In the genomic region with DNA sequence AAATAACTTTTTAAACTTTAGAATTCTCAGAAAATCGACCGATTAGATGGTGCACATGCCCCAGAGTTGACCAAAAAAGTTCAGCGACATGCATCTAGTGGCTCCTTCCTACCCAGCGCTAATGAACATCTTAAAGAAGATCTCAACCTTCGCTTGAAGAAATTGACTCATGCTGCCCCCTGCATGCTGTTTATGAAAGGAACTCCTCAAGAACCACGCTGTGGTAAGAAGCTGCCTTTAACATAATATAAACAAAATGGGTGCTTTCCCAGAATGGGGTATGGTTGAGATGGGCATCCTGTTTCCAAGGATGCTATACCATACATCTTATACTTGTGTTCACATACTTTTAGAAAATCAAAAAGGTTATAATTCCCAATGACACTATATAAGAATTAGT, we compare ENCODE assay signal across 11 cellular contexts. TPM values are rescaled to one million over a fixed set of nuclear protein-coding genes. Genes with fewer than 3 reads are reported as not detected.
DNase-seq lines count a peak whose midpoint lies in the region; ATAC-seq, FAIRE-seq and TF ChIP-seq lines count a peak whose summit lies in the region.
"Had no signal": no experiment of that assay in that cellular context is flagged by ENCODE, and none has a peak within 500 bp of the region (broad histone marks: within the 10 kb centered on the region; RNA-seq: fewer than 3 reads in every experiment).

No MANE protein-coding gene starts in this region.

- no peaks in the 10 kb centered on the region for H3K27me3 ChIP-seq in DOHH2 (ENCODE audit: control insufficient read depth, low read length)
- no peaks in the 10 kb centered on the region for H3K27me3 ChIP-seq in IMR-90 (ENCODE audit: control insufficient read depth, insufficient read depth, low read length)
- no peaks in the 10 kb centered on the region for H3K27me3 ChIP-seq in right cardiac atrium (ENCODE audit: control insufficient read depth, insufficient read depth)
- no peaks in the 10 kb centered on the region for H3K27me3 ChIP-seq in upper lobe of left lung

- H3K9me3 Mint-ChIP-seq in MCF 10A (ENCODE audit: unreplicated experiment), result no peaks in the 10 kb centered on the region

- dilution Hi-C loops in IMR-90 (cut with HindIII; ENCODE audit: low sequenced_read_pairs, unreplicated experiment), result no loop called here

- no peak overlapping the region for H3K9ac ChIP-seq in IMR-90 (ENCODE audit: low read depth, low read length)

- H3K9me2 ChIP-seq in DOHH2 (replicated peaks; ENCODE audit: control insufficient read depth, low read length), result no peaks in the 10 kb centered on the region

- TF ChIP-seq RAD21 in IMR-90 (IDR thresholded peaks at IDR 0.05; ENCODE audit: low read length), result peak; percentile 22

- H2AK9ac ChIP-seq in IMR-90 (replicated peaks; ENCODE audit: low read depth, low read length, poor library complexity), result no peak overlapping the region

- H3K27me3 Mint-ChIP-seq in MCF 10A (ENCODE audit: insufficient read depth, unreplicated experiment), result no peaks in the 10 kb centered on the region

- H3K36me3 ChIP-seq in DOHH2 (ENCODE audit: control insufficient read depth, low read length), result peaks cover 62% of the 10 kb centered on the region
- peaks cover 13% of the 10 kb centered on the region for H3K36me3 ChIP-seq in IMR-90 (ENCODE audit: control insufficient read depth, insufficient read depth, low read length)
- H3K36me3 ChIP-seq in upper lobe of left lung, result peaks cover 4 to 43% (median 27%) of the 10 kb centered on the region in 4 donors

- no peak overlapping the region for H3K56ac ChIP-seq in IMR-90 (ENCODE audit: extremely low read depth, insufficient read depth, low read length)

- H3K4me1 Mint-ChIP-seq in MCF 10A (ENCODE audit: insufficient read depth, unreplicated experiment), result peaks cover 9% of the 10 kb centered on the region

- TF ChIP-seq EP300 in upper lobe of left lung (IDR thresholded peaks at IDR 0.05), result no peak

- peaks cover 23% of the 10 kb centered on the region for H3K4me1 ChIP-seq in DOHH2 (ENCODE audit: control insufficient read depth, low read length)
- H3K4me1 ChIP-seq in IMR-90 (ENCODE audit: control insufficient read depth, insufficient read depth, low read length), result no peaks in the 10 kb centered on the region
- H3K4me1 ChIP-seq in right cardiac atrium (ENCODE audit: control insufficient read depth, insufficient read depth, low read length), result peaks cover 1% of the 10 kb centered on the region
- no peaks in the 10 kb centered on the region for H3K4me1 ChIP-seq in upper lobe of left lung

- H3K9me3 ChIP-seq in DOHH2 (ENCODE audit: control insufficient read depth, insufficient read depth, low read length), result no peaks in the 10 kb centered on the region
- no peaks in the 10 kb centered on the region for H3K9me3 ChIP-seq in IMR-90 (ENCODE audit: control insufficient read depth, insufficient read depth, low read length)
- H3K9me3 ChIP-seq in right cardiac atrium (ENCODE audit: control insufficient read depth, low read length), result no peaks in the 10 kb centered on the region
- no peaks in the 10 kb centered on the region for H3K9me3 ChIP-seq in upper lobe of left lung

- H4K8ac ChIP-seq in IMR-90 (ENCODE audit: low read depth in 2 of 2, low read length in 2 of 2), result no peak overlapping the region

- no peaks in the 10 kb centered on the region; the same call in 1 of the 2 replicates for H3K9me1 ChIP-seq in IMR-90 (ENCODE audit: insufficient read depth, low read length)

- POLR2A ChIA-PET in IMR-90 (lab: Charles Lee; ENCODE audit: unreplicated experiment) (no interaction called here), MCF 10A (lab: Yijun Ruan, JAX) (interaction anchor here (1.2 kb wide), 1 partner anchor 24 kb away, joined by 4 read pairs; no protein-coding TSS in a partner anchor)

- peak; percentile 40 for ATAC-seq in IMR-90 (ENCODE audit: low read depth)
- no peak for ATAC-seq in right cardiac atrium
- ATAC-seq in upper lobe of left lung (ENCODE audit: low FRiP score in 2 of 2), result no peak

- TF ChIP-seq CTCF in DOHH2 (IDR thresholded peaks at IDR 0.05; ENCODE audit: low read depth, low read length, poor library complexity, severe bottlenecking), result peak; percentile 22
- 0 out of 2 replicates have a peak, but pooled peaks have one; percentile 25 for TF ChIP-seq CTCF in IMR-90 (conservative IDR thresholded peaks at IDR 0.05; ENCODE audit: low read depth, low read length)
- no peak for TF ChIP-seq CTCF in MCF 10A (IDR thresholded peaks at IDR 0.05; ENCODE audit: unreplicated experiment)
- TF ChIP-seq CTCF in upper lobe of left lung (IDR thresholded peaks at IDR 0.05), result no peak

- no peak for DNase-seq in GM19239 (ENCODE audit: insufficient read length, low spot score)
- peak; percentile 41 for DNase-seq in IMR-90
- DNase-seq in fibroblast of peridontal ligament (ENCODE audit: extremely low read depth), result peak; percentile 6
- no peak for DNase-seq in NCI-H2081 treated with DMSO at 0.1 percent for 48 hours (lab: John Stamatoyannopoulos, UW)
- no peak for DNase-seq in right cardiac atrium
- DNase-seq in MCF 10A (ENCODE audit: unreplicated experiment), result no peak
- DNase-seq in upper lobe of left lung, result no peak
- DNase-seq: DMS79 treated with DMSO at 0.1 percent for 48 hours, NCI-H2227 treated with DMSO at 0.1 percent for 48 hours had no signal

- peaks cover 45% of the 10 kb centered on the region for H3K79me2 ChIP-seq in DOHH2 (ENCODE audit: control insufficient read depth, low read length)

- no CpG with 5 or more reads among the region's 6 CpGs for WGBS in IMR-90 (ENCODE audit: extremely low coverage in 2 of 2, insufficient read length in 1 of 2), 2 experiments
- 88% methylated on average over 6 of the region's 6 CpGs for WGBS in right cardiac atrium
- 88 to 92% methylated on average over 6 of the region's 6 CpGs for WGBS in upper lobe of left lung, 2 donors

- H3K4ac ChIP-seq in IMR-90 (ENCODE audit: low read depth, low read length), result no peak overlapping the region

- no peak overlapping the region for H3K18ac ChIP-seq in IMR-90 (ENCODE audit: low read depth, low read length)

- no peak overlapping the region for H3K23ac ChIP-seq in IMR-90 (ENCODE audit: low read depth, low read length)

- no peak overlapping the region for H3K4me3 ChIP-seq in DOHH2 (ENCODE audit: low read length)
- H3K4me3 ChIP-seq in IMR-90 (ENCODE audit: insufficient read depth, low read depth, low read length), result no peak overlapping the region
- H3K4me3 ChIP-seq in right cardiac atrium (ENCODE audit: low read length), result no peak overlapping the region
- H3K4me3 ChIP-seq in upper lobe of left lung, result no peak overlapping the region

- TF ChIP-seq POLR2A in IMR-90 (IDR thresholded peaks at IDR 0.05; ENCODE audit: low read depth, low read length), result no peak
- no peak for TF ChIP-seq POLR2A in upper lobe of left lung (IDR thresholded peaks at IDR 0.05)

- BruUV-seq in IMR-90 (replicated peaks; lab: Mats Ljungman, UMichigan) (no TSS peak), MCF 10A (replicated peaks; lab: Mats Ljungman, UMichigan) (no TSS peak)

- no peak overlapping the region for H2AK5ac ChIP-seq in IMR-90 (ENCODE audit: low read depth, low read length)

- H3K4me3 Mint-ChIP-seq in MCF 10A (ENCODE audit: unreplicated experiment), result no peak overlapping the region

- H3K36me3 Mint-ChIP-seq in MCF 10A (ENCODE audit: insufficient read depth, unreplicated experiment), result peaks cover 58% of the 10 kb centered on the region

- in situ Hi-C loops in IMR-90 (cut with MboI; ENCODE audit: low sequenced_read_pairs), result no loop called here

- H3K27ac ChIP-seq in DOHH2 (ENCODE audit: low read depth, low read length), result no peak overlapping the region
- H3K27ac ChIP-seq in IMR-90 (ENCODE audit: insufficient read depth, low read length), result no peak overlapping the region
- no peak overlapping the region for H3K27ac ChIP-seq in right cardiac atrium (ENCODE audit: low read length)
- no peak overlapping the region for H3K27ac ChIP-seq in upper lobe of left lung

- no peak overlapping the region for H2AFZ ChIP-seq in IMR-90 (replicated peaks; ENCODE audit: low read length, poor library complexity)

- intact Hi-C loops in IMR-90 (cut with micrococcal nuclease), result no loop called here
- intact Hi-C loops in right cardiac atrium (cut with DNase I), result no loop called here
- intact Hi-C loops in MCF 10A (cut with micrococcal nuclease), result no loop called here

- H3K4me2 ChIP-seq in DOHH2 (ENCODE audit: low read length) (no peak overlapping the region), IMR-90 (ENCODE audit: low read depth, low read length) (no peak overlapping the region)

- no peak overlapping the region for H2BK5ac ChIP-seq in IMR-90 (ENCODE audit: low read depth, low read length, poor library complexity, severe bottlenecking)

- H2BK15ac ChIP-seq in IMR-90 (ENCODE audit: low read depth, low read length), result no peak overlapping the region

- peaks cover 7% of the 10 kb centered on the region; the same call in 1 of the 2 replicates for H4K20me1 ChIP-seq in DOHH2 (ENCODE audit: control insufficient read depth, insufficient read depth, low read depth, low read length)
- peaks cover 16% of the 10 kb centered on the region for H4K20me1 ChIP-seq in IMR-90 (ENCODE audit: insufficient read depth, low read length)

- no peak overlapping the region for H4K91ac ChIP-seq in IMR-90 (ENCODE audit: insufficient read depth, low read depth, low read length)

- H2BK20ac ChIP-seq in IMR-90 (ENCODE audit: low read depth, low read length), result no peak overlapping the region

- peaks cover 7% of the 10 kb centered on the region for H3F3A ChIP-seq in DOHH2 (ENCODE audit: control insufficient read depth, insufficient read depth)

- H2BK120ac ChIP-seq in IMR-90 (ENCODE audit: low read depth, low read length), result no peak overlapping the region

- H4K5ac ChIP-seq in IMR-90 (ENCODE audit: low read depth, low read length), result no peak overlapping the region

- no peak overlapping the region for H3K27ac Mint-ChIP-seq in MCF 10A (ENCODE audit: low read depth, unreplicated experiment)

- FAIRE-seq in GM19239 (lab: Jason Lieb, UNC), result peak; percentile 85
- FAIRE-seq: keratinocyte had no signal

- H3K79me1 ChIP-seq in IMR-90 (ENCODE audit: low read depth in 1 of 2, low read length in 2 of 2), result peaks cover 19 to 32% of the 10 kb centered on the region in 2 experiments

- no peak overlapping the region for H3K14ac ChIP-seq in IMR-90 (replicated peaks; ENCODE audit: low read depth, low read length)

- CTCF ChIA-PET in IMR-90 (lab: Yijun Ruan, JAX), result no interaction called here
- CTCF ChIA-PET in MCF 10A (lab: Yijun Ruan, JAX), result interaction anchor here (0.7 kb wide), 1 partner anchor 1101 kb away, joined by 3 read pairs; no protein-coding TSS in a partner anchor

RNA-seq across cellular contexts. Expression of gene GLRX3, which starts 24.6 kb away (rescaled TPM):
- total RNA-seq in IMR-90 (2012; rRNA removed) (78.7 and 96.7 TPM in 2 replicates), right cardiac atrium (10 to 100 TPM; 52.8 to 60.0 (median 57.0) TPM), MCF 10A (2022) (154 and 177 TPM in 2 replicates), upper lobe of left lung (10 to 100 TPM; 21.8 to 64.2 (median 45.7) TPM)
- polyA plus RNA-seq in IMR-90 (2012; rRNA removed) (81.7 and 83.1 TPM in 2 replicates), right cardiac atrium (62.5 TPM)
- polyA plus RNA-seq in IMR-90 (2012; cell fraction: cytosol; rRNA removed), result 56.2 and 112 TPM in 2 replicates
- polyA plus RNA-seq in IMR-90 (2012; cell fraction: nucleus; rRNA removed; ENCODE audit: low replicate concordance), result 14.8 and 55.3 TPM in 2 replicates

RNA-seq across cellular contexts. Expression of gene C10orf143, which starts 50.1 kb away (rescaled TPM):
- total RNA-seq in IMR-90 (2012; rRNA removed), result 0.36 and 0.56 TPM in 2 replicates
- 0.60 and 0.66 TPM in 2 replicates for polyA plus RNA-seq in IMR-90 (2012; rRNA removed)
- 0.49 and 0.55 TPM in 2 replicates for polyA plus RNA-seq in IMR-90 (2012; cell fraction: cytosol; rRNA removed)
- 1.6 and 2.2 TPM in 2 replicates for polyA plus RNA-seq in IMR-90 (2012; cell fraction: nucleus; rRNA removed; ENCODE audit: low replicate concordance)
- total RNA-seq in right cardiac atrium, result 1 to 10 TPM; 1.7 to 2.8 (median 2.4) TPM
- 4.0 TPM for polyA plus RNA-seq in right cardiac atrium
- total RNA-seq in MCF 10A (2022), result 2.9 and 4.9 TPM in 2 replicates
- total RNA-seq in upper lobe of left lung, result 1 to 10 TPM in 4 of 6 donors, under 1 TPM in 1, not detected in 1; 0.55 to 6.0 (median 4.4) TPM

Comparison
In these comparisons a context has a peak if more than half of its experiments do, and no peak if none do; other contexts are left out.
1. CTCF ChIP-seq: peak in DOHH2 (single experiment) and IMR-90 (single experiment); none in MCF 10A (single experiment) and upper lobe of left lung (0 of 6).
2. DNase-seq: peak in IMR-90 (single experiment) and fibroblast of peridontal ligament (single experiment); none in GM19239 (single experiment), NCI-H2081 treated with DMSO at 0.1 percent for 48 hours (single experiment), right cardiac atrium (0 of 3), MCF 10A (single experiment) and upper lobe of left lung (0 of 2).